1 cellular context compared by ENCODE assay signal in the genomic region with DNA sequence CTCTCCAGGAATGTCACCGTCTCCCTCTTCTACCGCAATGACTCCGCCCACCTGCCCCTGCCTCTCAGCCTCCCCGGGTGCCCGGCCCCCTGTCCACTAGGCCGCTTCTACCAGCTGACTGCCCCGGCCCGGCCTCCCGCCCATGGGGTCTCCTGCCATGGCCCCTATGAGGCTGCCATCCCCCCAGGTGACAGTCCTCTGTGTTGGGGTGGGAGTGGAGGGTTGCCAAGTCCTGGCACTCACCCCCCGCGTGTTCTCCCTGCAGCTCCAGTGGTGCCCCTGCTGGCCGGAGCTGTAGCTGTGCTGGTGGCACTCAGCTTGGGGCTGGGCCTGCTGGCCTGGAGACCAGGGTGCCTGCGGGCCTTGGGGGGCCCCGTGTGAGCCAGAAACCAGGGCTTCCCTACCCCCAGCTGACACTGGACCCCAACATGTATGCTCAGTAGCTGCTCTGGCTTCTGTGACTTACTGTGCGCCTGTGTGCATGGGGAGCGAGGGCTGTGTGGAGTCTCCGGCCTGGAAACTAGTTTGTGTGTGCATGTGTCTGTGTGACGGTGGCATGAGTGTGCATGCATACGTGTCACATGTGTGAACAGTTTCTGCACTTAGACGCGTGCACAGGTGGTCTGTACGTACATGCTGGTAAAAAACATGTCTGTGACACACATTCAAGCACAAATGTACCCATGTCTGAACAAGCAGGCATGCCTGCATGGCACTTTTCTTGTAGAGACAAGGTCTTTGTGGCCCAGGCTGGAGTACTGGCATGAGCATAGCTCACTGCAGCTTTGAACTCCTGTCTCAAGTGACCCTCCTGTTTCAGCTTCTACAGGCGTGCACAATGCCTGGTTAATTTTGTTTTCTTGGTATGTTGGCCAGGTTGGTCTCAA.
TF ChIP-seq lines count a peak whose summit lies in the region.

No MANE protein-coding gene starts in this region.

TF ChIP-seq in WTC11, 78 proteins besides CTCF, POLR2A, EP300 and RAD21 (continued from another document and continues in another):
- TF ChIP-seq, protein P1, sequence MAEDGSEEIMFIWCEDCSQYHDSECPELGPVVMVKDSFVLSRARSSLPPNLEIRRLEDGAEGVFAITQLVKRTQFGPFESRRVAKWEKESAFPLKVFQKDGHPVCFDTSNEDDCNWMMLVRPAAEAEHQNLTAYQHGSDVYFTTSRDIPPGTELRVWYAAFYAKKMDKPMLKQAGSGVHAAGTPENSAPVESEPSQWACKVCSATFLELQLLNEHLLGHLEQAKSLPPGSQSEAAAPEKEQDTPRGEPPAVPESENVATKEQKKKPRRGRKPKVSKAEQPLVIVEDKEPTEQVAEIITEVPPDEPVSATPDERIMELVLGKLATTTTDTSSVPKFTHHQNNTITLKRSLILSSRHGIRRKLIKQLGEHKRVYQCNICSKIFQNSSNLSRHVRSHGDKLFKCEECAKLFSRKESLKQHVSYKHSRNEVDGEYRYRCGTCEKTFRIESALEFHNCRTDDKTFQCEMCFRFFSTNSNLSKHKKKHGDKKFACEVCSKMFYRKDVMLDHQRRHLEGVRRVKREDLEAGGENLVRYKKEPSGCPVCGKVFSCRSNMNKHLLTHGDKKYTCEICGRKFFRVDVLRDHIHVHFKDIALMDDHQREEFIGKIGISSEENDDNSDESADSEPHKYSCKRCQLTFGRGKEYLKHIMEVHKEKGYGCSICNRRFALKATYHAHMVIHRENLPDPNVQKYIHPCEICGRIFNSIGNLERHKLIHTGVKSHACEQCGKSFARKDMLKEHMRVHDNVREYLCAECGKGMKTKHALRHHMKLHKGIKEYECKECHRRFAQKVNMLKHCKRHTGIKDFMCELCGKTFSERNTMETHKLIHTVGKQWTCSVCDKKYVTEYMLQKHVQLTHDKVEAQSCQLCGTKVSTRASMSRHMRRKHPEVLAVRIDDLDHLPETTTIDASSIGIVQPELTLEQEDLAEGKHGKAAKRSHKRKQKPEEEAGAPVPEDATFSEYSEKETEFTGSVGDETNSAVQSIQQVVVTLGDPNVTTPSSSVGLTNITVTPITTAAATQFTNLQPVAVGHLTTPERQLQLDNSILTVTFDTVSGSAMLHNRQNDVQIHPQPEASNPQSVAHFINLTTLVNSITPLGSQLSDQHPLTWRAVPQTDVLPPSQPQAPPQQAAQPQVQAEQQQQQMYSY (CRISPR knock-in tag; IDR thresholded peaks at IDR 0.05) = no peak
- TF ChIP-seq KAT7 (CRISPR knock-in tag; IDR thresholded peaks at IDR 0.05; ENCODE audit: borderline replicate concordance) (0 out of 2 replicates have a peak, but pooled peaks have one; percentile 86), FOXJ3 (CRISPR knock-in tag; IDR thresholded peaks at IDR 0.05; ENCODE audit: borderline replicate concordance) (no peak), CBFB (CRISPR knock-in tag; IDR thresholded peaks at IDR 0.05; ENCODE audit: low read depth) (peak; percentile 21; the same call in 1 of the 2 replicates), TEAD1 (CRISPR knock-in tag; IDR thresholded peaks at IDR 0.05) (peak; percentile 18; the same call in 1 of the 2 replicates), GRHL2 (CRISPR knock-in tag; IDR thresholded peaks at IDR 0.05; ENCODE audit: insufficient replicate concordance, severe bottlenecking) (no peak), ESRRA (CRISPR knock-in tag; IDR thresholded peaks at IDR 0.05; ENCODE audit: borderline replicate concordance) (no peak; the same call in none of the 2 replicates), ZNF121 (CRISPR knock-in tag; IDR thresholded peaks at IDR 0.05) (no peak), GABPB1 (CRISPR knock-in tag; IDR thresholded peaks at IDR 0.05) (no peak), TCF7 (CRISPR knock-in tag; IDR thresholded peaks at IDR 0.05; ENCODE audit: low read depth) (no peak), MYBL2 (CRISPR knock-in tag; IDR thresholded peaks at IDR 0.05) (no peak; the same call in 1 of the 2 replicates), OVOL2 (CRISPR knock-in tag; IDR thresholded peaks at IDR 0.05; ENCODE audit: borderline replicate concordance) (no peak), EMX1 (CRISPR knock-in tag; IDR thresholded peaks at IDR 0.05) (peak; percentile 91), ZNF263 (CRISPR knock-in tag; IDR thresholded peaks at IDR 0.05; ENCODE audit: low read depth) (0 out of 2 replicates have a peak, but pooled peaks have one; percentile 16), SMAD3 (CRISPR knock-in tag; IDR thresholded peaks at IDR 0.05; ENCODE audit: borderline replicate concordance) (no peak; the same call in 1 of the 2 replicates), ELF4 (CRISPR knock-in tag; IDR thresholded peaks at IDR 0.05; ENCODE audit: low read depth) (no peak)
- TF ChIP-seq, protein P2, sequence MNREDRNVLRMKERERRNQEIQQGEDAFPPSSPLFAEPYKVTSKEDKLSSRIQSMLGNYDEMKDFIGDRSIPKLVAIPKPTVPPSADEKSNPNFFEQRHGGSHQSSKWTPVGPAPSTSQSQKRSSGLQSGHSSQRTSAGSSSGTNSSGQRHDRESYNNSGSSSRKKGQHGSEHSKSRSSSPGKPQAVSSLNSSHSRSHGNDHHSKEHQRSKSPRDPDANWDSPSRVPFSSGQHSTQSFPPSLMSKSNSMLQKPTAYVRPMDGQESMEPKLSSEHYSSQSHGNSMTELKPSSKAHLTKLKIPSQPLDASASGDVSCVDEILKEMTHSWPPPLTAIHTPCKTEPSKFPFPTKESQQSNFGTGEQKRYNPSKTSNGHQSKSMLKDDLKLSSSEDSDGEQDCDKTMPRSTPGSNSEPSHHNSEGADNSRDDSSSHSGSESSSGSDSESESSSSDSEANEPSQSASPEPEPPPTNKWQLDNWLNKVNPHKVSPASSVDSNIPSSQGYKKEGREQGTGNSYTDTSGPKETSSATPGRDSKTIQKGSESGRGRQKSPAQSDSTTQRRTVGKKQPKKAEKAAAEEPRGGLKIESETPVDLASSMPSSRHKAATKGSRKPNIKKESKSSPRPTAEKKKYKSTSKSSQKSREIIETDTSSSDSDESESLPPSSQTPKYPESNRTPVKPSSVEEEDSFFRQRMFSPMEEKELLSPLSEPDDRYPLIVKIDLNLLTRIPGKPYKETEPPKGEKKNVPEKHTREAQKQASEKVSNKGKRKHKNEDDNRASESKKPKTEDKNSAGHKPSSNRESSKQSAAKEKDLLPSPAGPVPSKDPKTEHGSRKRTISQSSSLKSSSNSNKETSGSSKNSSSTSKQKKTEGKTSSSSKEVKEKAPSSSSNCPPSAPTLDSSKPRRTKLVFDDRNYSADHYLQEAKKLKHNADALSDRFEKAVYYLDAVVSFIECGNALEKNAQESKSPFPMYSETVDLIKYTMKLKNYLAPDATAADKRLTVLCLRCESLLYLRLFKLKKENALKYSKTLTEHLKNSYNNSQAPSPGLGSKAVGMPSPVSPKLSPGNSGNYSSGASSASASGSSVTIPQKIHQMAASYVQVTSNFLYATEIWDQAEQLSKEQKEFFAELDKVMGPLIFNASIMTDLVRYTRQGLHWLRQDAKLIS (CRISPR knock-in tag; IDR thresholded peaks at IDR 0.05; ENCODE audit: borderline replicate concordance) = peak; percentile 87
- TF ChIP-seq, protein P3, sequence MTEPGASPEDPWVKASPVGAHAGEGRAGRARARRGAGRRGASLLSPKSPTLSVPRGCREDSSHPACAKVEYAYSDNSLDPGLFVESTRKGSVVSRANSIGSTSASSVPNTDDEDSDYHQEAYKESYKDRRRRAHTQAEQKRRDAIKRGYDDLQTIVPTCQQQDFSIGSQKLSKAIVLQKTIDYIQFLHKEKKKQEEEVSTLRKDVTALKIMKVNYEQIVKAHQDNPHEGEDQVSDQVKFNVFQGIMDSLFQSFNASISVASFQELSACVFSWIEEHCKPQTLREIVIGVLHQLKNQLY (CRISPR knock-in tag; IDR thresholded peaks at IDR 0.05) = peak; percentile 95; the same call in 1 of the 2 replicates
- TF ChIP-seq, protein P4, sequence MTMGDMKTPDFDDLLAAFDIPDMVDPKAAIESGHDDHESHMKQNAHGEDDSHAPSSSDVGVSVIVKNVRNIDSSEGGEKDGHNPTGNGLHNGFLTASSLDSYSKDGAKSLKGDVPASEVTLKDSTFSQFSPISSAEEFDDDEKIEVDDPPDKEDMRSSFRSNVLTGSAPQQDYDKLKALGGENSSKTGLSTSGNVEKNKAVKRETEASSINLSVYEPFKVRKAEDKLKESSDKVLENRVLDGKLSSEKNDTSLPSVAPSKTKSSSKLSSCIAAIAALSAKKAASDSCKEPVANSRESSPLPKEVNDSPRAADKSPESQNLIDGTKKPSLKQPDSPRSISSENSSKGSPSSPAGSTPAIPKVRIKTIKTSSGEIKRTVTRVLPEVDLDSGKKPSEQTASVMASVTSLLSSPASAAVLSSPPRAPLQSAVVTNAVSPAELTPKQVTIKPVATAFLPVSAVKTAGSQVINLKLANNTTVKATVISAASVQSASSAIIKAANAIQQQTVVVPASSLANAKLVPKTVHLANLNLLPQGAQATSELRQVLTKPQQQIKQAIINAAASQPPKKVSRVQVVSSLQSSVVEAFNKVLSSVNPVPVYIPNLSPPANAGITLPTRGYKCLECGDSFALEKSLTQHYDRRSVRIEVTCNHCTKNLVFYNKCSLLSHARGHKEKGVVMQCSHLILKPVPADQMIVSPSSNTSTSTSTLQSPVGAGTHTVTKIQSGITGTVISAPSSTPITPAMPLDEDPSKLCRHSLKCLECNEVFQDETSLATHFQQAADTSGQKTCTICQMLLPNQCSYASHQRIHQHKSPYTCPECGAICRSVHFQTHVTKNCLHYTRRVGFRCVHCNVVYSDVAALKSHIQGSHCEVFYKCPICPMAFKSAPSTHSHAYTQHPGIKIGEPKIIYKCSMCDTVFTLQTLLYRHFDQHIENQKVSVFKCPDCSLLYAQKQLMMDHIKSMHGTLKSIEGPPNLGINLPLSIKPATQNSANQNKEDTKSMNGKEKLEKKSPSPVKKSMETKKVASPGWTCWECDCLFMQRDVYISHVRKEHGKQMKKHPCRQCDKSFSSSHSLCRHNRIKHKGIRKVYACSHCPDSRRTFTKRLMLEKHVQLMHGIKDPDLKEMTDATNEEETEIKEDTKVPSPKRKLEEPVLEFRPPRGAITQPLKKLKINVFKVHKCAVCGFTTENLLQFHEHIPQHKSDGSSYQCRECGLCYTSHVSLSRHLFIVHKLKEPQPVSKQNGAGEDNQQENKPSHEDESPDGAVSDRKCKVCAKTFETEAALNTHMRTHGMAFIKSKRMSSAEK (CRISPR knock-in tag; IDR thresholded peaks at IDR 0.05; ENCODE audit: borderline replicate concordance) = peak; percentile 73
- TF ChIP-seq, protein P5, sequence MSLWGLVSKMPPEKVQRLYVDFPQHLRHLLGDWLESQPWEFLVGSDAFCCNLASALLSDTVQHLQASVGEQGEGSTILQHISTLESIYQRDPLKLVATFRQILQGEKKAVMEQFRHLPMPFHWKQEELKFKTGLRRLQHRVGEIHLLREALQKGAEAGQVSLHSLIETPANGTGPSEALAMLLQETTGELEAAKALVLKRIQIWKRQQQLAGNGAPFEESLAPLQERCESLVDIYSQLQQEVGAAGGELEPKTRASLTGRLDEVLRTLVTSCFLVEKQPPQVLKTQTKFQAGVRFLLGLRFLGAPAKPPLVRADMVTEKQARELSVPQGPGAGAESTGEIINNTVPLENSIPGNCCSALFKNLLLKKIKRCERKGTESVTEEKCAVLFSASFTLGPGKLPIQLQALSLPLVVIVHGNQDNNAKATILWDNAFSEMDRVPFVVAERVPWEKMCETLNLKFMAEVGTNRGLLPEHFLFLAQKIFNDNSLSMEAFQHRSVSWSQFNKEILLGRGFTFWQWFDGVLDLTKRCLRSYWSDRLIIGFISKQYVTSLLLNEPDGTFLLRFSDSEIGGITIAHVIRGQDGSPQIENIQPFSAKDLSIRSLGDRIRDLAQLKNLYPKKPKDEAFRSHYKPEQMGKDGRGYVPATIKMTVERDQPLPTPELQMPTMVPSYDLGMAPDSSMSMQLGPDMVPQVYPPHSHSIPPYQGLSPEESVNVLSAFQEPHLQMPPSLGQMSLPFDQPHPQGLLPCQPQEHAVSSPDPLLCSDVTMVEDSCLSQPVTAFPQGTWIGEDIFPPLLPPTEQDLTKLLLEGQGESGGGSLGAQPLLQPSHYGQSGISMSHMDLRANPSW (CRISPR knock-in tag; conservative IDR thresholded peaks at IDR 0.05; ENCODE audit: low read depth) = no peak; the same call in 1 of the 2 replicates
- TF ChIP-seq, protein P6, sequence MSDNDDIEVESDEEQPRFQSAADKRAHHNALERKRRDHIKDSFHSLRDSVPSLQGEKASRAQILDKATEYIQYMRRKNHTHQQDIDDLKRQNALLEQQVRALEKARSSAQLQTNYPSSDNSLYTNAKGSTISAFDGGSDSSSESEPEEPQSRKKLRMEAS (CRISPR knock-in tag; IDR thresholded peaks at IDR 0.05) = no peak
- TF ChIP-seq, protein P7, sequence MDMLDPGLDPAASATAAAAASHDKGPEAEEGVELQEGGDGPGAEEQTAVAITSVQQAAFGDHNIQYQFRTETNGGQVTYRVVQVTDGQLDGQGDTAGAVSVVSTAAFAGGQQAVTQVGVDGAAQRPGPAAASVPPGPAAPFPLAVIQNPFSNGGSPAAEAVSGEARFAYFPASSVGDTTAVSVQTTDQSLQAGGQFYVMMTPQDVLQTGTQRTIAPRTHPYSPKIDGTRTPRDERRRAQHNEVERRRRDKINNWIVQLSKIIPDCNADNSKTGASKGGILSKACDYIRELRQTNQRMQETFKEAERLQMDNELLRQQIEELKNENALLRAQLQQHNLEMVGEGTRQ (CRISPR knock-in tag; IDR thresholded peaks at IDR 0.05) = no peak
- TF ChIP-seq, protein P8, sequence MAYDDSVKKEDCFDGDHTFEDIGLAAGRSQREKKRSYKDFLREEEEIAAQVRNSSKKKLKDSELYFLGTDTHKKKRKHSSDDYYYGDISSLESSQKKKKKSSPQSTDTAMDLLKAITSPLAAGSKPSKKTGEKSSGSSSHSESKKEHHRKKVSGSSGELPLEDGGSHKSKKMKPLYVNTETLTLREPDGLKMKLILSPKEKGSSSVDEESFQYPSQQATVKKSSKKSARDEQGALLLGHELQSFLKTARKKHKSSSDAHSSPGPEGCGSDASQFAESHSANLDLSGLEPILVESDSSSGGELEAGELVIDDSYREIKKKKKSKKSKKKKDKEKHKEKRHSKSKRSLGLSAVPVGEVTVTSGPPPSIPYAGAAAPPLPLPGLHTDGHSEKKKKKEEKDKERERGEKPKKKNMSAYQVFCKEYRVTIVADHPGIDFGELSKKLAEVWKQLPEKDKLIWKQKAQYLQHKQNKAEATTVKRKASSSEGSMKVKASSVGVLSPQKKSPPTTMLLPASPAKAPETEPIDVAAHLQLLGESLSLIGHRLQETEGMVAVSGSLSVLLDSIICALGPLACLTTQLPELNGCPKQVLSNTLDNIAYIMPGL (CRISPR knock-in tag; IDR thresholded peaks at IDR 0.05) = peak; percentile 77
- TF ChIP-seq, protein P9, sequence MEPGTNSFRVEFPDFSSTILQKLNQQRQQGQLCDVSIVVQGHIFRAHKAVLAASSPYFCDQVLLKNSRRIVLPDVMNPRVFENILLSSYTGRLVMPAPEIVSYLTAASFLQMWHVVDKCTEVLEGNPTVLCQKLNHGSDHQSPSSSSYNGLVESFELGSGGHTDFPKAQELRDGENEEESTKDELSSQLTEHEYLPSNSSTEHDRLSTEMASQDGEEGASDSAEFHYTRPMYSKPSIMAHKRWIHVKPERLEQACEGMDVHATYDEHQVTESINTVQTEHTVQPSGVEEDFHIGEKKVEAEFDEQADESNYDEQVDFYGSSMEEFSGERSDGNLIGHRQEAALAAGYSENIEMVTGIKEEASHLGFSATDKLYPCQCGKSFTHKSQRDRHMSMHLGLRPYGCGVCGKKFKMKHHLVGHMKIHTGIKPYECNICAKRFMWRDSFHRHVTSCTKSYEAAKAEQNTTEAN (CRISPR knock-in tag; IDR thresholded peaks at IDR 0.05) = peak; percentile 79; the same call in 1 of the 2 replicates
- TF ChIP-seq, protein P10, sequence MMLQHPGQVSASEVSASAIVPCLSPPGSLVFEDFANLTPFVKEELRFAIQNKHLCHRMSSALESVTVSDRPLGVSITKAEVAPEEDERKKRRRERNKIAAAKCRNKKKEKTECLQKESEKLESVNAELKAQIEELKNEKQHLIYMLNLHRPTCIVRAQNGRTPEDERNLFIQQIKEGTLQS (CRISPR knock-in tag; conservative IDR thresholded peaks at IDR 0.05) = no peak
